Comparison of ENCODE assay signal across 2 cellular contexts in the genomic region with DNA sequence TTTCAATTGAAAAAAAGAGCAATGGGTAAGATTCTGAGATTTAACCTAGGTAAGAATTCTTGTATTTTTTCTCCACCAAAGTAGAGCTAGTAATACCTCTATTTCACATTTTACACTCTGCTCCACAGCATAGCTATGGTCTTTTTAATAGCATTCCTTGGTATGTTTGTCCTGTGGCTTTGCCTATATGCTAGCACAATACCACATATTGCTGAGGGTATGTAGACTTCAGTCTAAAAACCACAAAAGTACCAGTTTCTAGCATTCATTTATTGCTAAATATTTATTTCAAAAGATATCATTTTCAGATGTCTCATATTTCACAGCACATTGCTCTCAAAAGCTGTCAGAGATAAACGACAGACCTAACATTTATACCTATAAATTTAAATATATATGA.
TF ChIP-seq lines count a peak whose summit lies in the region.

No MANE protein-coding gene starts in this region.

TF ChIP-seq in SK-N-SH, 30 proteins besides CTCF, POLR2A, EP300 and RAD21:
- TF ChIP-seq JUND (IDR thresholded peaks at IDR 0.05) (no peak), NRF1 (IDR thresholded peaks at IDR 0.05; ENCODE audit: low read depth, low read length) (no peak), SIN3A (IDR thresholded peaks at IDR 0.05; ENCODE audit: borderline replicate concordance, low read depth, low read length) (no peak), MXI1 (IDR thresholded peaks at IDR 0.05; ENCODE audit: low read depth, low read length) (no peak), FOSL2 (IDR thresholded peaks at IDR 0.05; ENCODE audit: borderline replicate concordance, low read depth) (no peak), NFIC (IDR thresholded peaks at IDR 0.05; ENCODE audit: borderline replicate concordance) (no peak), POLR2AphosphoS5 (IDR thresholded peaks at IDR 0.05; ENCODE audit: low read depth, low read length) (no peak), ELF1 (IDR thresholded peaks at IDR 0.05) (no peak), RCOR1 (IDR thresholded peaks at IDR 0.05; ENCODE audit: low read length) (no peak)
- TF ChIP-seq, protein P1, sequence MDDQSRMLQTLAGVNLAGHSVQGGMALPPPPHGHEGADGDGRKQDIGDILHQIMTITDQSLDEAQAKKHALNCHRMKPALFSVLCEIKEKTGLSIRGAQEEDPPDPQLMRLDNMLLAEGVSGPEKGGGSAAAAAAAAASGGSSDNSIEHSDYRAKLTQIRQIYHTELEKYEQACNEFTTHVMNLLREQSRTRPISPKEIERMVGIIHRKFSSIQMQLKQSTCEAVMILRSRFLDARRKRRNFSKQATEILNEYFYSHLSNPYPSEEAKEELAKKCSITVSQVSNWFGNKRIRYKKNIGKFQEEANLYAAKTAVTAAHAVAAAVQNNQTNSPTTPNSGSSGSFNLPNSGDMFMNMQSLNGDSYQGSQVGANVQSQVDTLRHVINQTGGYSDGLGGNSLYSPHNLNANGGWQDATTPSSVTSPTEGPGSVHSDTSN (IDR thresholded peaks at IDR 0.05) = no peak
- TF ChIP-seq, protein P2, sequence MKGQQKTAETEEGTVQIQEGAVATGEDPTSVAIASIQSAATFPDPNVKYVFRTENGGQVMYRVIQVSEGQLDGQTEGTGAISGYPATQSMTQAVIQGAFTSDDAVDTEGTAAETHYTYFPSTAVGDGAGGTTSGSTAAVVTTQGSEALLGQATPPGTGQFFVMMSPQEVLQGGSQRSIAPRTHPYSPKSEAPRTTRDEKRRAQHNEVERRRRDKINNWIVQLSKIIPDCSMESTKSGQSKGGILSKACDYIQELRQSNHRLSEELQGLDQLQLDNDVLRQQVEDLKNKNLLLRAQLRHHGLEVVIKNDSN (IDR thresholded peaks at IDR 0.05; ENCODE audit: borderline replicate concordance, low read depth) = no peak
- TF ChIP-seq, protein P3, sequence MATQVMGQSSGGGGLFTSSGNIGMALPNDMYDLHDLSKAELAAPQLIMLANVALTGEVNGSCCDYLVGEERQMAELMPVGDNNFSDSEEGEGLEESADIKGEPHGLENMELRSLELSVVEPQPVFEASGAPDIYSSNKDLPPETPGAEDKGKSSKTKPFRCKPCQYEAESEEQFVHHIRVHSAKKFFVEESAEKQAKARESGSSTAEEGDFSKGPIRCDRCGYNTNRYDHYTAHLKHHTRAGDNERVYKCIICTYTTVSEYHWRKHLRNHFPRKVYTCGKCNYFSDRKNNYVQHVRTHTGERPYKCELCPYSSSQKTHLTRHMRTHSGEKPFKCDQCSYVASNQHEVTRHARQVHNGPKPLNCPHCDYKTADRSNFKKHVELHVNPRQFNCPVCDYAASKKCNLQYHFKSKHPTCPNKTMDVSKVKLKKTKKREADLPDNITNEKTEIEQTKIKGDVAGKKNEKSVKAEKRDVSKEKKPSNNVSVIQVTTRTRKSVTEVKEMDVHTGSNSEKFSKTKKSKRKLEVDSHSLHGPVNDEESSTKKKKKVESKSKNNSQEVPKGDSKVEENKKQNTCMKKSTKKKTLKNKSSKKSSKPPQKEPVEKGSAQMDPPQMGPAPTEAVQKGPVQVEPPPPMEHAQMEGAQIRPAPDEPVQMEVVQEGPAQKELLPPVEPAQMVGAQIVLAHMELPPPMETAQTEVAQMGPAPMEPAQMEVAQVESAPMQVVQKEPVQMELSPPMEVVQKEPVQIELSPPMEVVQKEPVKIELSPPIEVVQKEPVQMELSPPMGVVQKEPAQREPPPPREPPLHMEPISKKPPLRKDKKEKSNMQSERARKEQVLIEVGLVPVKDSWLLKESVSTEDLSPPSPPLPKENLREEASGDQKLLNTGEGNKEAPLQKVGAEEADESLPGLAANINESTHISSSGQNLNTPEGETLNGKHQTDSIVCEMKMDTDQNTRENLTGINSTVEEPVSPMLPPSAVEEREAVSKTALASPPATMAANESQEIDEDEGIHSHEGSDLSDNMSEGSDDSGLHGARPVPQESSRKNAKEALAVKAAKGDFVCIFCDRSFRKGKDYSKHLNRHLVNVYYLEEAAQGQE (IDR thresholded peaks at IDR 0.05; ENCODE audit: low read depth, low read length) = no peak
TF ChIP-seq in SK-N-SH: peak in this region for 0.

TF ChIP-seq in endothelial cell of umbilical vein, 7 proteins besides CTCF, POLR2A, EP300 and RAD21:
- TF ChIP-seq POLR2AphosphoS5 (IDR thresholded peaks at IDR 0.05; ENCODE audit: insufficient read depth, low read depth, low read length) (no peak), GATA2 (IDR thresholded peaks at IDR 0.05; ENCODE audit: insufficient read depth, insufficient read length, low read depth, low read length) (no peak), EZH2 (IDR thresholded peaks at IDR 0.05; ENCODE audit: borderline replicate concordance, low read depth, low read length, severe bottlenecking) (no peak), JUN (IDR thresholded peaks at IDR 0.05; ENCODE audit: borderline replicate concordance, insufficient read depth, insufficient read length, low read depth) (no peak), MYC (IDR thresholded peaks at IDR 0.05; ENCODE audit: low read depth, low read length) (no peak), FOS (IDR thresholded peaks at IDR 0.05; ENCODE audit: borderline replicate concordance, insufficient read depth, low read length) (no peak)
- TF ChIP-seq, protein P4, sequence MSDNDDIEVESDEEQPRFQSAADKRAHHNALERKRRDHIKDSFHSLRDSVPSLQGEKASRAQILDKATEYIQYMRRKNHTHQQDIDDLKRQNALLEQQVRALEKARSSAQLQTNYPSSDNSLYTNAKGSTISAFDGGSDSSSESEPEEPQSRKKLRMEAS (IDR thresholded peaks at IDR 0.05; ENCODE audit: insufficient read depth, insufficient read length) = no peak
